ENCODE assay signal across 8 cellular contexts in the genomic region with DNA sequence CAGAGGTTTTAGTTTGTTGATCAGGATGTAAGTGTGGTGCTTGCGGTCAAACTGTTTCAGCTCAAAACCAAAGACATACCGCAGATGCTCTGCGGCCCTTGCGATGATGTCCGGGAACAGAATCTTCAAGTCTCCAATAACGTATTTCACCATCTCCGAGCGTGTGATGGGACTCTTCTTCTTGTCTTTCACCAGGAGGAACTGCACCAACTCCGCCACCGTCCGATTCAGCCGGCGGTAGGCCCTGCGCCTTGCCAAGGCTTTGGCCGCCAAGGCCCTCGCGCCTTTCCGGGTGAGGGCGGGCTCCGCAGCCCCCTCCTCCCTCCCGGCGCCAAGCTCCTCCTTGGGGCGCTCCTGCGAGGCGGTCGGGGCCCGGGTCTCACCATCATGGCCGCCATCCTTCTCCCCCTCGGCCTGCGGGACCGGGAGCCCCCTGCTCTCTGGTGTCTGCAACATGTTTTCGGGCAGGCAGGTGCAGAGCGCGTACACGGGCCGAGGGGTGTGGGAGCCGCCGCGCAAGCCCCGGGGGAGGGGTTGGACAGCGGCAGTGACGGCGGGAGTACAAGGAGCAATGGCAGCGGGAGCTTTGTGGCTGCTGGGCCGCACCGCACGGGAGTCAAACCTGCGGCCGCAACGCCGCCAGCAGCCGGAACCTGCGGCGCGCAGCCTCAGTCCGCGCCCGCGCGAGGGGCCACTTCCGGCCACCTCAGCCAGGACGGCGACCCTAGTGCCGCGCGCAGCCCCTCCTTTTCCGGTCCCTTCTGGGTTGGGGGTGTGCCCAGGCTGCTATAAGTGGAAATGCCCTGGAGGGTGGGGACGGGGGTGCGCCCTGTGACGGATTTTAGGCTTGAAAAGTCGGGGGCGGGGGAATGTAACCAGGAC. TPM values are rescaled to one million over a fixed set of nuclear protein-coding genes. Genes with fewer than 3 reads are reported as not detected.
DNase-seq lines count a peak whose midpoint lies in the region; ATAC-seq, FAIRE-seq and TF ChIP-seq lines count a peak whose summit lies in the region.

Gene MAGEF1 (minus strand): TSS at position 699 of the 882 bp plus-strand sequence. CDS start 243 bp downstream, at position 456.

- H3K27ac ChIP-seq in small intestine (ENCODE audit: low read depth in 1 of 2, low read length in 1 of 2), result peak within 1 kb of the TSS; percentile 67 to 90

- no peaks in the 10 kb centered on the region for H3K9me3 ChIP-seq in small intestine (ENCODE audit: control insufficient read depth, low read depth)

- POLR2A ChIA-PET in AG04449 (lab: Yijun Ruan, JAX), result interaction anchor here (0.6 to 1.5 kb wide), 6 partner anchors 15 to 150 kb away, joined by 3 to 7 read pairs (median 3); partner anchors contain the start of gene EPHB3

- no peaks in the 10 kb centered on the region for H3K36me3 ChIP-seq in small intestine (ENCODE audit: control insufficient read depth in 2 of 2, insufficient read depth in 2 of 2, low read length in 2 of 2)

- H3K27me3 ChIP-seq in small intestine (ENCODE audit: control insufficient read depth in 2 of 2, insufficient read depth in 2 of 2, low read length in 2 of 2), result no peaks in the 10 kb centered on the region

- peak; percentile 74 for ATAC-seq in HG03159 (IDR thresholded peaks at IDR 0.05; ENCODE audit: unreplicated experiment)

- H3K4me1 ChIP-seq in small intestine (ENCODE audit: control insufficient read depth in 2 of 2, insufficient read depth in 1 of 2, low read depth in 1 of 2, low read length in 1 of 2), result peaks cover 3 to 5% of the 10 kb centered on the region in 2 donors

- FAIRE-seq in small intestine (lab: Jason Lieb, UNC), result no peak

- DNase-seq in AG04449 (ENCODE audit: low read depth, low spot score), result peak; percentile 51
- DNase-seq in NCI-H2227 treated with DMSO at 0.1 percent for 48 hours (lab: John Stamatoyannopoulos, UW), result peak; percentile 90
- DNase-seq in cardiac fibroblast (ENCODE audit: low read depth in 2 of 2), result peak; percentile 63 to 86
- peak; percentile 95 for DNase-seq in iPS-NIHi7 (ENCODE audit: extremely low spot score)
- peak; percentile 65 for DNase-seq in small intestine

- in situ Hi-C loops in GM18951 (cut with MboI; ENCODE audit: low sequenced_read_pairs, unreplicated experiment), result no loop called here

- 0% methylated on average over 66 to 72 of the region's 72 CpGs for WGBS in small intestine, 3 donors

- CTCF ChIA-PET in AG04449 (lab: Yijun Ruan, JAX), result interaction anchor here (0.6 to 3.6 kb wide), 5 partner anchors 13 to 92 kb away, joined by 3 to 32 read pairs (median 4); no protein-coding TSS in a partner anchor

- TF ChIP-seq CTCF in AG04449 (IDR thresholded peaks at IDR 0.05; ENCODE audit: insufficient read depth, low read length, missing control alignments) (no peak), WI38 (IDR thresholded peaks at IDR 0.05; ENCODE audit: low read depth, low read length) (no peak), cardiac fibroblast (IDR thresholded peaks at IDR 0.05; ENCODE audit: low read depth, low read length) (no peak)

- TF ChIP-seq POLR2A in GM18951 (IDR thresholded peaks at IDR 0.05; ENCODE audit: extremely low read depth, insufficient read depth, insufficient read length), result peak; percentile 88

- H3K4me3 ChIP-seq in AG04449 (ENCODE audit: low read depth, low read length) (peak within 1 kb of the TSS; percentile 84), WI38 (ENCODE audit: low read depth, low read length) (peak within 1 kb of the TSS; percentile 80), cardiac fibroblast (replicated peaks in 1 of 2; ENCODE audit: low read depth in 2 of 2, low read length in 2 of 2) (peak within 1 kb of the TSS; percentile 72 to 79), small intestine (ENCODE audit: low read depth in 1 of 2, low read length in 2 of 2) (peak within 1 kb of the TSS; percentile 68 to 81)

RNA-seq across cellular contexts. Expression of gene MAGEF1, which starts in this region (rescaled TPM):
- polyA plus RNA-seq in small intestine, result 10 to 100 TPM; 15.7 to 40.3 (median 19.5) TPM

Comparison
In these comparisons a context has a peak if more than half of its experiments do, and no peak if none do; other contexts are left out.
1. Peak in every context shown above with its lines: DNase-seq, ATAC-seq, H3K4me3 ChIP-seq and H3K27ac ChIP-seq.